8 cellular contexts compared by ENCODE assay signal in the genomic region with DNA sequence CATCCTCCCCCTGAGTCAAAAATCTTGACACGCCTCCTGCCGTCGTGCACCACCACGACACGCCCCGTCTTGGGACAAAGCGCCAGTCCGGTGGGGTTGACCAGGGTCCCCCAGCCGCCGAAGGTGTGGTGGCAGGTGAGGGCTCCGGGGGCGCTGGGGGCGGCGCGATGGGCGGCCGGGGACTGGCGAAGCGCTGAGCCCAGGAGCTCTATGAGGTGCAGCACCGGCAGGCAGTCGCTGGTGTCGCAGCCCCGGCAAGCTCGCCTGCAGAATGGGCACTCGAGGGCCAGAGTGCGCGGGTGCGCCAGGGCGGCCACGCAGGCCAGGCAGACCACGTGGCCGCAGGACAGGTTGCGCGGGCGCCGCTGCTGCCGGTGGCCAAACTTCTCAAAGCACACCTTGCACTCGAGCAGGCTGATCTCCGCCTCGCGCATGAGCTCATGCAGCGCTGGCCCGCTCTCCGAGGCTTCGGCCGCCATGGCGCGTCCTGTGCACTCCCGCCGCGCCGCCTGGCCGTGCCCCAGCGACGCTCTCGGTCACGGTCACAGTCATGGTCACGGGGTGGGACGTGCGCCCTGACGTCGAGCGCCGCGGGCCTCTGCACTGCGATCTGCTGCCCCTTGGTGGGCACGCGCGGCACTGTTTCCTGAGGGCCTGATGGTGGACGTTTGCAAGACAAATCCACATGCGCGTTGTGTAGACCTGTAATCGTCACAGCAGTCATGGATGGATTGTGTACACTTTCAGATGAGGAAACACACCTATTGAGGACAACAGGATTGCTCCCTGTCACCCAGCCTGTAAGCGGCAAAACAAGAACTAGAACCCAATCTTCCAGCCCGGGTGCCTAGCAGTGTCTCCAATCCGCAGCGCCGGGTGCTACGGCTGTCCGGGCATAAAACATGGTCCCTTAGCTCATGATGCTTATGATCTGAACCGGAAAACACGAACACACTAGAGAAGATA. TPM values are rescaled to one million over a fixed set of nuclear protein-coding genes. Genes with fewer than 3 reads are reported as not detected.
DNase-seq lines count a peak whose midpoint lies in the region; ATAC-seq and TF ChIP-seq lines count a peak whose summit lies in the region.

A gene (minus strand): TSS at position 550 of the 966 bp plus-strand sequence. CDS start 71 bp downstream, at position 479.

- CTCF ChIA-PET in Caco-2 (lab: Charles Lee), result interaction anchor here (1.0 to 2.6 kb wide), 6 partner anchors 13 to 539 kb away, joined by 3 to 10 read pairs (median 3); no protein-coding TSS in a partner anchor

- H3K79me2 ChIP-seq in SU-DHL-6 (ENCODE audit: insufficient read depth, low read length) (no peaks in the 10 kb centered on the region), parathyroid adenoma (no peaks in the 10 kb centered on the region)

- ATAC-seq in GM21381 (IDR thresholded peaks at IDR 0.05; ENCODE audit: unreplicated experiment), result peak; percentile 99

- H3K27me3 ChIP-seq in Caco-2 (replicated peaks; ENCODE audit: control insufficient read depth, insufficient read depth, low read length), result no peaks in the 10 kb centered on the region; the same call in 1 of the 2 replicates
- peaks cover 16% of the 10 kb centered on the region for H3K27me3 ChIP-seq in HUES48 (ENCODE audit: control insufficient read depth, insufficient read depth, low read length)
- H3K27me3 ChIP-seq in SU-DHL-6 (ENCODE audit: low read length), result no peaks in the 10 kb centered on the region
- no peaks in the 10 kb centered on the region for H3K27me3 ChIP-seq in adipocyte (replicated peaks; ENCODE audit: control insufficient read depth, insufficient read depth, low read length)
- H3K27me3 ChIP-seq in parathyroid adenoma (ENCODE audit: control insufficient read depth, insufficient read depth, low read length), result no peaks in the 10 kb centered on the region
- no peaks in the 10 kb centered on the region for H3K27me3 ChIP-seq in thyroid gland

- peak within 1 kb of the TSS; percentile 52 for H3K27ac Mint-ChIP-seq in Caco-2 (ENCODE audit: unreplicated experiment)

- peaks cover 7% of the 10 kb centered on the region; the same call in 1 of the 2 replicates for H3K4me1 ChIP-seq in Caco-2
- H3K4me1 ChIP-seq in HUES48 (ENCODE audit: control insufficient read depth, insufficient read depth, low read length), result peaks cover 4% of the 10 kb centered on the region; the same call in 1 of the 2 replicates
- H3K4me1 ChIP-seq in adipocyte (ENCODE audit: control insufficient read depth, insufficient read depth, low read length), result peaks cover 6% of the 10 kb centered on the region
- H3K4me1 ChIP-seq in parathyroid adenoma, result peaks cover 4% of the 10 kb centered on the region
- H3K4me1 ChIP-seq in thyroid gland, result peaks cover 11 to 14% of the 10 kb centered on the region in 2 donors

- POLR2A ChIA-PET in Caco-2 (lab: Charles Lee), result no interaction called here

- peak; percentile 80 to 92 for TF ChIP-seq CTCF in Caco-2 (IDR thresholded peaks at IDR 0.05; ENCODE audit: insufficient read depth in 1 of 2, low read depth in 1 of 2, low read length in 1 of 2, severe bottlenecking in 1 of 2, unreplicated experiment in 1 of 2)
- TF ChIP-seq CTCF in SU-DHL-6 (IDR thresholded peaks at IDR 0.05; ENCODE audit: insufficient read depth, low read length, poor library complexity, severe bottlenecking), result peak; percentile 21
- TF ChIP-seq CTCF in parathyroid adenoma (IDR thresholded peaks at IDR 0.05), result peak; percentile 92
- peak; percentile 64 to 99 (median 92) for TF ChIP-seq CTCF in thyroid gland (IDR thresholded peaks at IDR 0.05)

- H3K9me2 ChIP-seq in SU-DHL-6 (replicated peaks; ENCODE audit: insufficient read depth, low read length), result no peaks in the 10 kb centered on the region

- no peaks in the 10 kb centered on the region for H3F3A ChIP-seq in SU-DHL-6 (ENCODE audit: insufficient read depth)

- H2AFZ ChIP-seq in SU-DHL-6 (ENCODE audit: low read depth, low read length, severe bottlenecking), result no peak within 1 kb of the TSS
- peak within 1 kb of the TSS; percentile 98 for H2AFZ ChIP-seq in parathyroid adenoma

- H3K36me3 ChIP-seq in Caco-2 (ENCODE audit: control insufficient read depth, insufficient read depth, low read length), result no peaks in the 10 kb centered on the region
- H3K36me3 ChIP-seq in HUES48 (ENCODE audit: control insufficient read depth, insufficient read depth, low read length), result no peaks in the 10 kb centered on the region
- no peaks in the 10 kb centered on the region for H3K36me3 ChIP-seq in SU-DHL-6 (ENCODE audit: low read length)
- H3K36me3 ChIP-seq in adipocyte (ENCODE audit: control insufficient read depth, insufficient read depth, low read length, severe bottlenecking), result no peaks in the 10 kb centered on the region
- no peaks in the 10 kb centered on the region for H3K36me3 ChIP-seq in parathyroid adenoma (ENCODE audit: control insufficient read depth, insufficient read depth, low read length)
- no peaks in the 10 kb centered on the region for H3K36me3 ChIP-seq in thyroid gland

- DNase-seq in Caco-2 (peak; percentile 81 to 90), adipocyte (ENCODE audit: low read depth) (peak; percentile 95), cardiac septum (ENCODE audit: low spot score) (peak; percentile 93), thyroid gland (peak; percentile 94)

- H3K4me3 Mint-ChIP-seq in Caco-2 (ENCODE audit: unreplicated experiment), result peak within 1 kb of the TSS; percentile 76

- H3K9me3 Mint-ChIP-seq in Caco-2 (ENCODE audit: unreplicated experiment), result no peaks in the 10 kb centered on the region

- H3K4me3 ChIP-seq in Caco-2 (ENCODE audit: low read depth, low read length) (peak within 1 kb of the TSS; percentile 70), HUES48 (ENCODE audit: low read depth, low read length) (peak within 1 kb of the TSS; percentile 39), SU-DHL-6 (ENCODE audit: insufficient read depth, low read length, poor library complexity, severe bottlenecking) (no peak within 1 kb of the TSS), adipocyte (ENCODE audit: low read length) (peak within 1 kb of the TSS; percentile 84), parathyroid adenoma (ENCODE audit: low read depth, low read length) (peak within 1 kb of the TSS; percentile 45), thyroid gland (replicated peaks in 1 of 3) (peak within 1 kb of the TSS in 2 of 3 donors; percentile 10 to 40)

- H3K27ac ChIP-seq in HUES48 (ENCODE audit: low read depth, low read length) (no peak within 1 kb of the TSS), SU-DHL-6 (ENCODE audit: low read depth, low read length) (no peak within 1 kb of the TSS), parathyroid adenoma (peak within 1 kb of the TSS; percentile 40), thyroid gland (peak within 1 kb of the TSS; percentile 4 to 77 (median 73))

- H3K27me3 Mint-ChIP-seq in Caco-2 (ENCODE audit: insufficient read depth, unreplicated experiment), result peaks cover 3% of the 10 kb centered on the region

- BruUV-seq in Caco-2 (replicated peaks; lab: Mats Ljungman, UMichigan), result no TSS peak

- H3K9ac ChIP-seq in HUES48 (ENCODE audit: low read depth, low read length), result peak within 1 kb of the TSS; percentile 34; the same call in 1 of the 2 replicates
- no peak within 1 kb of the TSS for H3K9ac ChIP-seq in SU-DHL-6 (ENCODE audit: low read length)
- peak within 1 kb of the TSS; percentile 85 for H3K9ac ChIP-seq in adipocyte (ENCODE audit: low read length)
- H3K9ac ChIP-seq in parathyroid adenoma, result no peak within 1 kb of the TSS

- WGBS in thyroid gland, 2 donors, result 39 to 59% methylated on average over 12 to 29 of the region's 82 CpGs

- no peaks in the 10 kb centered on the region for H4K20me1 ChIP-seq in SU-DHL-6 (ENCODE audit: low read depth, low read length)

- peaks cover 7% of the 10 kb centered on the region for H3K4me1 Mint-ChIP-seq in Caco-2 (ENCODE audit: low read depth, unreplicated experiment)

- peak in 1 of 2 donors; percentile 73 for TF ChIP-seq POLR2A in thyroid gland (IDR thresholded peaks at IDR 0.05)

- intact Hi-C loops in Caco-2 (cut with micrococcal nuclease; ENCODE audit: unreplicated experiment) (loop anchor here (1.0 to 10.0 kb wide), 8 partner anchors 31 to 966 kb away; a partner anchor contains a TSS), cardiac septum (cut with DNase I) (loop anchor here (2.0 to 5.0 kb wide), 2 partner anchors 134 to 290 kb away; no protein-coding TSS in a partner anchor), thyroid gland (cut with DNase I) (loop anchor here (10.0 kb wide), 2 partner anchors 288 to 538 kb away; no protein-coding TSS in a partner anchor)

- peaks cover 6% of the 10 kb centered on the region for H3K36me3 Mint-ChIP-seq in Caco-2 (ENCODE audit: insufficient read depth, unreplicated experiment)

- H3K4me2 ChIP-seq in SU-DHL-6 (ENCODE audit: low read depth, low read length, poor library complexity, severe bottlenecking) (no peak within 1 kb of the TSS), parathyroid adenoma (ENCODE audit: low read length) (peak within 1 kb of the TSS; percentile 71)

- no peaks in the 10 kb centered on the region for H3K9me3 ChIP-seq in Caco-2
- no peaks in the 10 kb centered on the region for H3K9me3 ChIP-seq in HUES48 (ENCODE audit: control insufficient read depth, insufficient read depth, low read length)
- H3K9me3 ChIP-seq in SU-DHL-6 (ENCODE audit: insufficient read depth, low read length), result no peaks in the 10 kb centered on the region
- no peaks in the 10 kb centered on the region for H3K9me3 ChIP-seq in adipocyte (ENCODE audit: control insufficient read depth, low read length)
- no peaks in the 10 kb centered on the region for H3K9me3 ChIP-seq in parathyroid adenoma (ENCODE audit: control insufficient read depth, low read length)
- H3K9me3 ChIP-seq in thyroid gland, result no peaks in the 10 kb centered on the region

RNA-seq across cellular contexts. Expression of the gene that starts here (rescaled TPM):
- total RNA-seq in Caco-2 (2022), result 1.6 and 2.1 TPM in 2 replicates
- 1.6 TPM for total RNA-seq in cardiac septum
- 1 to 10 TPM; 1.7 to 4.9 (median 3.5) TPM for total RNA-seq in thyroid gland

Comparison
In these comparisons a context has a peak if more than half of its experiments do, and no peak if none do; other contexts are left out.
1. CTCF ChIP-seq: peak in every context shown above with its lines; median percentile 92 in thyroid gland; 92 in parathyroid adenoma; 86 in Caco-2; 21 in SU-DHL-6.
2. H3K27ac ChIP-seq: peak in parathyroid adenoma (single experiment) and thyroid gland (3 of 3); none in HUES48 (single experiment) and SU-DHL-6 (single experiment).
3. H3K9ac ChIP-seq: peak in HUES48 (single experiment) and adipocyte (single experiment); none in SU-DHL-6 (single experiment) and parathyroid adenoma (single experiment).
4. Peak in every context shown above with its lines, with median percentiles within 50 percentile points of each other: DNase-seq.